In the genomic region with DNA sequence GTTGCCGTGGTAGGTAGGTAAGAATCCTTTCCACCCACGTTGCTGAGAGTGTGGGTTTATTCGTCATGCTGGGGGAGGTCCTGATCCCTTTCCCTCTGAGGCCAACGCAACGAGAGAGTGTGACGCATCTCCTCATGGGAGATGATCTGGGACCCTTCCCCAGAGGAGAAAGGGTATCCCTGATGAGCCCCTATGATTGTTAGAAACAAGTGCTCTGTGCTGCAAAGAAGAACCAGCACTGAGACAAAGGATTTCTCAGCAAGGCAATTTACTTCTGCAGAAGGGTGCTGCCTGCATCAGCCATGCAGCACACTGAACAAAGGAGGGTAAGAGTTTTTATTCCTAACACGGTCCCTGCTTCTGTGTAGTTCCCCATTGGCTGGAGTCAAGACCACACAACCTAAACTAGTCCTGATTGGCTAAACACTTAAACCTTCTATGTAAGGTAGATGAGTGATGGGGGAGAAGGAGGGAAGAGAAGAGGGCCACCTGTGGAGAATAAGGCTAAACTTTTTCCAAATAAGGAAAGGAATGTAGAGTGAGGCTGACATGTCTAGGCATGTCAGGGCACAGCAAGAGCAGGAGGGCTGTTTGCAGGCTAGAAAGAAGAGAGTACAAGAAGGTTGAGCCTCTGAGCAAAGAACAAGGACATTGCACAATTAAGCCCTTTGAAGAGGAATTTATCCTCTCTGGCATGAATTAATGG, we compare ENCODE assay signal across 1 cellular context.
TF ChIP-seq lines count a peak whose summit lies in the region.

No MANE protein-coding gene starts in this region.

TF ChIP-seq in K562, 482 proteins besides CTCF, POLR2A, EP300 and RAD21:
- TF ChIP-seq ZNF280A (IDR thresholded peaks at IDR 0.05; ENCODE audit: low read depth, partially characterized antibody) (peak; percentile 92), HMG20A (CRISPR knock-in tag; conservative IDR thresholded peaks at IDR 0.05) (no peak), RBM34 (IDR thresholded peaks at IDR 0.05; ENCODE audit: borderline replicate concordance, insufficient read depth, low read length) (no peak), TRIM28 (IDR thresholded peaks at IDR 0.05) (peak; percentile 76; the same call in 1 of the 2 replicates), ZNF263 (CRISPR knock-in tag; IDR thresholded peaks at IDR 0.05; ENCODE audit: borderline replicate concordance) (no peak), FOS (IDR thresholded peaks at IDR 0.05; ENCODE audit: extremely low read depth, insufficient read length) (no peak), FOXJ2 (tag; IDR thresholded peaks at IDR 0.05) (no peak), CEBPB (tag; IDR thresholded peaks at IDR 0.05) (no peak), CBX3 (IDR thresholded peaks at IDR 0.05; ENCODE audit: borderline replicate concordance in 1 of 2, low read length in 2 of 2) (peak in 1 of 2 experiments; percentile 88; a peak in 2 of 3 replicates), BACH1 (tag; IDR thresholded peaks at IDR 0.05) (no peak), NFE2 (IDR thresholded peaks at IDR 0.05; ENCODE audit: low read depth) (no peak), ZNF695 (CRISPR knock-in tag; IDR thresholded peaks at IDR 0.05) (no peak), HNRNPH1 (optimal IDR thresholded peaks at IDR 0.05; ENCODE audit: low read depth, low read length) (no peak), RBBP5 (IDR thresholded peaks at IDR 0.05; ENCODE audit: borderline replicate concordance, insufficient read depth, low read length, poor library complexity, severe bottlenecking) (no peak), ZNF668 (CRISPR knock-in tag; IDR thresholded peaks at IDR 0.05) (no peak), CBX1 (IDR thresholded peaks at IDR 0.05; ENCODE audit: low read depth) (no peak), U2AF2 (optimal IDR thresholded peaks at IDR 0.05; ENCODE audit: low read depth, low read length) (no peak), SPI1 (IDR thresholded peaks at IDR 0.05; ENCODE audit: borderline replicate concordance, low read depth, low read length) (no peak), CBX5 (IDR thresholded peaks at IDR 0.05; ENCODE audit: borderline replicate concordance, low read depth) (peak; percentile 87; the same call in 1 of the 2 replicates), LCOR (CRISPR knock-in tag; IDR thresholded peaks at IDR 0.05) (no peak), CHCHD3 (CRISPR knock-in tag; IDR thresholded peaks at IDR 0.05) (no peak), ZNF586 (CRISPR knock-in tag; conservative IDR thresholded peaks at IDR 0.05) (no peak), NR2F6 (CRISPR knock-in tag; IDR thresholded peaks at IDR 0.05) (no peak), OTX1 (CRISPR knock-in tag; IDR thresholded peaks at IDR 0.05) (no peak), CC2D1A (IDR thresholded peaks at IDR 0.05) (no peak), SIN3B (IDR thresholded peaks at IDR 0.05; ENCODE audit: low read depth) (no peak), NUFIP1 (IDR thresholded peaks at IDR 0.05; ENCODE audit: partially characterized antibody) (no peak)
- TF ChIP-seq, protein P1, sequence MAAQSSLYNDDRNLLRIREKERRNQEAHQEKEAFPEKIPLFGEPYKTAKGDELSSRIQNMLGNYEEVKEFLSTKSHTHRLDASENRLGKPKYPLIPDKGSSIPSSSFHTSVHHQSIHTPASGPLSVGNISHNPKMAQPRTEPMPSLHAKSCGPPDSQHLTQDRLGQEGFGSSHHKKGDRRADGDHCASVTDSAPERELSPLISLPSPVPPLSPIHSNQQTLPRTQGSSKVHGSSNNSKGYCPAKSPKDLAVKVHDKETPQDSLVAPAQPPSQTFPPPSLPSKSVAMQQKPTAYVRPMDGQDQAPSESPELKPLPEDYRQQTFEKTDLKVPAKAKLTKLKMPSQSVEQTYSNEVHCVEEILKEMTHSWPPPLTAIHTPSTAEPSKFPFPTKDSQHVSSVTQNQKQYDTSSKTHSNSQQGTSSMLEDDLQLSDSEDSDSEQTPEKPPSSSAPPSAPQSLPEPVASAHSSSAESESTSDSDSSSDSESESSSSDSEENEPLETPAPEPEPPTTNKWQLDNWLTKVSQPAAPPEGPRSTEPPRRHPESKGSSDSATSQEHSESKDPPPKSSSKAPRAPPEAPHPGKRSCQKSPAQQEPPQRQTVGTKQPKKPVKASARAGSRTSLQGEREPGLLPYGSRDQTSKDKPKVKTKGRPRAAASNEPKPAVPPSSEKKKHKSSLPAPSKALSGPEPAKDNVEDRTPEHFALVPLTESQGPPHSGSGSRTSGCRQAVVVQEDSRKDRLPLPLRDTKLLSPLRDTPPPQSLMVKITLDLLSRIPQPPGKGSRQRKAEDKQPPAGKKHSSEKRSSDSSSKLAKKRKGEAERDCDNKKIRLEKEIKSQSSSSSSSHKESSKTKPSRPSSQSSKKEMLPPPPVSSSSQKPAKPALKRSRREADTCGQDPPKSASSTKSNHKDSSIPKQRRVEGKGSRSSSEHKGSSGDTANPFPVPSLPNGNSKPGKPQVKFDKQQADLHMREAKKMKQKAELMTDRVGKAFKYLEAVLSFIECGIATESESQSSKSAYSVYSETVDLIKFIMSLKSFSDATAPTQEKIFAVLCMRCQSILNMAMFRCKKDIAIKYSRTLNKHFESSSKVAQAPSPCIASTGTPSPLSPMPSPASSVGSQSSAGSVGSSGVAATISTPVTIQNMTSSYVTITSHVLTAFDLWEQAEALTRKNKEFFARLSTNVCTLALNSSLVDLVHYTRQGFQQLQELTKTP (IDR thresholded peaks at IDR 0.05; ENCODE audit: low read depth in 1 of 2, partially characterized antibody in 2 of 2), result no peak
- TF ChIP-seq, protein P2, sequence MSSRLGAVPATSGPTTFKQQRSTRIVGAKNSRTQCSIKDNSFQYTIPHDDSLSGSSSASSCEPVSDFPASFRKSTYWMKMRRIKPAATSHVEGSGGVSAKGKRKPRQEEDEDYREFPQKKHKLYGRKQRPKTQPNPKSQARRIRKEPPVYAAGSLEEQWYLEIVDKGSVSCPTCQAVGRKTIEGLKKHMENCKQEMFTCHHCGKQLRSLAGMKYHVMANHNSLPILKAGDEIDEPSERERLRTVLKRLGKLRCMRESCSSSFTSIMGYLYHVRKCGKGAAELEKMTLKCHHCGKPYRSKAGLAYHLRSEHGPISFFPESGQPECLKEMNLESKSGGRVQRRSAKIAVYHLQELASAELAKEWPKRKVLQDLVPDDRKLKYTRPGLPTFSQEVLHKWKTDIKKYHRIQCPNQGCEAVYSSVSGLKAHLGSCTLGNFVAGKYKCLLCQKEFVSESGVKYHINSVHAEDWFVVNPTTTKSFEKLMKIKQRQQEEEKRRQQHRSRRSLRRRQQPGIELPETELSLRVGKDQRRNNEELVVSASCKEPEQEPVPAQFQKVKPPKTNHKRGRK (tag; IDR thresholded peaks at IDR 0.05), result no peak
